1 cellular context compared by ENCODE assay signal in genomic region chr16:31483081-31483480, GRCh38.
A peak's percentile ranks its signal among the peaks of the same experiment; 100 is the strongest.
TF ChIP-seq lines count a peak whose summit lies in the region.

SLC5A2 (plus strand) TSS chr16:31483123; CDS start chr16:31483137, 14 bp downstream.

TF ChIP-seq in HepG2, 621 proteins besides CTCF, POLR2A, EP300 and RAD21:
- TF ChIP-seq ZNF350 (CRISPR knock-in tag; IDR thresholded peaks at IDR 0.05; ENCODE audit: borderline replicate concordance, low read depth) (peak; percentile 9; the same call in 1 of the 2 replicates), ZNF768 (CRISPR knock-in tag; IDR thresholded peaks at IDR 0.05) (no peak), ZNF441 (CRISPR knock-in tag; IDR thresholded peaks at IDR 0.05; ENCODE audit: borderline replicate concordance) (no peak), ZNF232 (CRISPR knock-in tag; IDR thresholded peaks at IDR 0.05; ENCODE audit: borderline replicate concordance) (no peak)
